ENCODE assay signal across 12 cellular contexts in genomic region chr1:197918815-197919522, GRCh38. TPM values are rescaled to one million over a fixed set of nuclear protein-coding genes. Genes with fewer than 3 reads are reported as not detected.
DNase-seq lines count a peak whose midpoint lies in the region; ATAC-seq and TF ChIP-seq lines count a peak whose summit lies in the region.
"Had no signal": no experiment of that assay in that cellular context is flagged by ENCODE, and none has a peak within 500 bp of the region (broad histone marks: within the 10 kb centered on the region; RNA-seq: fewer than 3 reads in every experiment).

No MANE protein-coding gene starts in this region.

- H3K27me3 ChIP-seq in endodermal cell (ENCODE audit: control insufficient read depth, insufficient read depth, low read length, poor library complexity, severe bottlenecking): peaks cover 99% of the 10 kb centered on the region
- H3K27me3 ChIP-seq in subcutaneous abdominal adipose tissue (ENCODE audit: control insufficient read depth in 5 of 5, insufficient read depth in 4 of 5, low read length in 5 of 5): peaks cover 73 to 87% (median 85%) of the 10 kb centered on the region in 5 donors

- DNase-seq in activated T-cell treated with anti-CD3 and anti-CD28 coated beads, Interleukin-2, amount 50 U/mL, for 24 hours: peak; percentile 48
- no peak for DNase-seq in activated T-cell treated with anti-CD3 and anti-CD28 coated beads for 4 hours
- DNase-seq in SK-N-MC (ENCODE audit: low read depth, low spot score): no peak
- no peak for DNase-seq in endodermal cell
- DNase-seq in NCI-H2227 treated with DMSO at 0.1 percent for 48 hours (lab: John Stamatoyannopoulos, UW): no peak
- DNase-seq in SK-N-DZ (ENCODE audit: low spot score): no peak
- DNase-seq: AML-193; effector CD8-positive, alpha-beta T cell; psoas muscle had no signal

- H3K36me3 Mint-ChIP-seq in activated T-cell treated with anti-CD3 and anti-CD28 coated beads, Interleukin-2, amount 50 U/mL, for 24 hours (ENCODE audit: low read depth): no peaks in the 10 kb centered on the region
- H3K36me3 Mint-ChIP-seq in endodermal cell (ENCODE audit: low read depth): no peaks in the 10 kb centered on the region

- H3K9me3 ChIP-seq in SK-N-MC (ENCODE audit: low read depth, low read length) (no peaks in the 10 kb centered on the region), endodermal cell (ENCODE audit: control insufficient read depth, low read length) (no peaks in the 10 kb centered on the region), subcutaneous abdominal adipose tissue (ENCODE audit: control insufficient read depth in 5 of 5, low read length in 5 of 5) (no peaks in the 10 kb centered on the region)
- H3K9me3 ChIP-seq: psoas muscle, thoracic aorta had no signal

- H3K4me1 Mint-ChIP-seq in activated T-cell treated with anti-CD3 and anti-CD28 coated beads, Interleukin-2, amount 50 U/mL, for 24 hours (ENCODE audit: low read depth): peaks cover 62% of the 10 kb centered on the region
- peaks cover 60% of the 10 kb centered on the region for H3K4me1 Mint-ChIP-seq in endodermal cell

- no peak for TF ChIP-seq CTCF in endodermal cell (conservative IDR thresholded peaks at IDR 0.05)

- H3K27ac ChIP-seq in SK-N-MC: no peak overlapping the region
- no peak overlapping the region for H3K27ac ChIP-seq in endodermal cell (ENCODE audit: low read depth, low read length)
- H3K27ac ChIP-seq in subcutaneous abdominal adipose tissue (ENCODE audit: low read depth, low read length): no peak overlapping the region
- H3K27ac ChIP-seq: psoas muscle had no signal

- ATAC-seq in HG03460 (IDR thresholded peaks at IDR 0.05; ENCODE audit: unreplicated experiment): no peak

- H3K4me1 ChIP-seq in endodermal cell (ENCODE audit: control insufficient read depth, insufficient read depth, low read length): peaks cover 6% of the 10 kb centered on the region
- peaks cover 3 to 60% (median 52%) of the 10 kb centered on the region in 5 donors for H3K4me1 ChIP-seq in subcutaneous abdominal adipose tissue (ENCODE audit: control insufficient read depth in 5 of 5, insufficient read depth in 5 of 5, low read length in 5 of 5)

- 2 to 6% methylated on average over 12 to 18 of the region's 18 CpGs for WGBS in endodermal cell (ENCODE audit: insufficient coverage in 1 of 2, insufficient read length in 1 of 2), 2 experiments

- no peak overlapping the region for H3K27ac Mint-ChIP-seq in activated T-cell treated with anti-CD3 and anti-CD28 coated beads, Interleukin-2, amount 50 U/mL, for 24 hours
- no peak overlapping the region for H3K27ac Mint-ChIP-seq in endodermal cell

- peaks cover 95% of the 10 kb centered on the region for H3K27me3 Mint-ChIP-seq in activated T-cell treated with anti-CD3 and anti-CD28 coated beads, Interleukin-2, amount 50 U/mL, for 24 hours
- H3K27me3 Mint-ChIP-seq in endodermal cell (ENCODE audit: insufficient read depth): peaks cover 95% of the 10 kb centered on the region

- H3K4me3 Mint-ChIP-seq in activated T-cell treated with anti-CD3 and anti-CD28 coated beads, Interleukin-2, amount 50 U/mL, for 24 hours: peak overlapping the region; percentile 79
- peak overlapping the region; percentile 58 for H3K4me3 Mint-ChIP-seq in endodermal cell

- H3K9ac ChIP-seq in SK-N-MC (ENCODE audit: insufficient read length) (peak overlapping the region; percentile 84), endodermal cell (ENCODE audit: extremely low read depth, low read length, poor library complexity, severe bottlenecking) (no peak overlapping the region), subcutaneous abdominal adipose tissue (ENCODE audit: low read length in 5 of 5) (no peak overlapping the region)

- H3K36me3 ChIP-seq in SK-N-MC (ENCODE audit: insufficient read depth, low read length): peaks cover 36% of the 10 kb centered on the region
- H3K36me3 ChIP-seq in endodermal cell (ENCODE audit: control insufficient read depth, insufficient read depth, low read length): no peaks in the 10 kb centered on the region
- H3K36me3 ChIP-seq in subcutaneous abdominal adipose tissue (ENCODE audit: control insufficient read depth in 5 of 5, insufficient read depth in 5 of 5, low read length in 5 of 5): no peaks in the 10 kb centered on the region
- H3K36me3 ChIP-seq: thoracic aorta had no signal

- H3K4me3 ChIP-seq in SK-N-MC (peak overlapping the region; percentile 93), endodermal cell (ENCODE audit: low read length) (peak overlapping the region; percentile 63), subcutaneous abdominal adipose tissue (ENCODE audit: low read depth in 1 of 5, low read length in 5 of 5) (peak overlapping the region in 3 of 5 donors; percentile 1 to 37 (median 19))

- no peaks in the 10 kb centered on the region for H3K9me3 Mint-ChIP-seq in activated T-cell treated with anti-CD3 and anti-CD28 coated beads, Interleukin-2, amount 50 U/mL, for 24 hours
- H3K9me3 Mint-ChIP-seq in endodermal cell: no peaks in the 10 kb centered on the region

RNA-seq across cellular contexts. Expression of gene LHX9, which starts 1.8 kb away (rescaled TPM):
- total RNA-seq in endodermal cell: not detected
- 7.5 TPM for polyA plus RNA-seq in endodermal cell (2013, experiment 1 of 2)
- 6.1 TPM for polyA plus RNA-seq in endodermal cell (2013, experiment 2 of 2)
- 0.13 and 0.46 TPM in 2 replicates for polyA plus RNA-seq in SK-N-DZ (2014; cell fraction: cytosol; rRNA removed)
- polyA plus RNA-seq in SK-N-DZ (2014; cell fraction: nucleus; rRNA removed): 0.27 TPM in 2 replicates
- total RNA-seq: thoracic aorta had no signal

RNA-seq across cellular contexts. Expression of gene C1orf53, which starts 16.5 kb away (rescaled TPM):
- total RNA-seq in endodermal cell: 1 to 10 TPM; 1.7 to 3.5 TPM
- polyA plus RNA-seq in endodermal cell (2013, experiment 1 of 2): 2.4 TPM
- polyA plus RNA-seq in endodermal cell (2013, experiment 2 of 2): 3.4 TPM
- 1.7 and 3.3 TPM in 2 replicates for polyA plus RNA-seq in SK-N-DZ (2014; cell fraction: cytosol; rRNA removed)
- 2.7 TPM in 1 of 2 replicates, not detected in the other for polyA plus RNA-seq in SK-N-DZ (2014; cell fraction: nucleus; rRNA removed)
- total RNA-seq: thoracic aorta had no signal

Comparison
In these comparisons a context has a peak if more than half of its experiments do, and no peak if none do; other contexts are left out.
1. H3K4me3 ChIP-seq: peak in every context shown above with its lines; median percentile 93 in SK-N-MC; 63 in endodermal cell; 19 in subcutaneous abdominal adipose tissue.